19 cellular contexts compared by ENCODE assay signal in the genomic region with DNA sequence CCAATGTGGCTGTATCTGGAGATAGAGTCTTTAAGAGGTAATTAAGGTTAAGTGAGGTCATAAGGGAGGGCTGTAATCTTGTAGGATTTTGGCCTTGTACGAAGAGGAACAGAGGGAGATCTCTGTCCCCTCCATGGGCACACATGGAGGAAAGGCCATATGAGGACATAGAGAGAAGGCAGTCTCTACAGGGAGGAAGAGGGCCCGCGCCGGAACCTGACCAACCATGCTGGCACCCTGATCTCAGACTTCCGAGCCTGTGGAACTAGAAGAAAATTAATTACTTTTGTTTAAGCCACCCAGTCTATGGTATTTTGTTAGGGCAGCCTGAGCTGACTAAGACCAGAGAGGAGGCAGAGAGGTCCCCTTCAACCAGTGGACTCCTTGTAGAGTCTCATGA. TPM values are rescaled to one million over a fixed set of nuclear protein-coding genes. Genes with fewer than 3 reads are reported as not detected.
DNase-seq lines count a peak whose midpoint lies in the region; ATAC-seq and TF ChIP-seq lines count a peak whose summit lies in the region.
"Had no signal": no experiment of that assay in that cellular context is flagged by ENCODE, and none has a peak within 500 bp of the region (broad histone marks: within the 10 kb centered on the region; RNA-seq: fewer than 3 reads in every experiment).

No MANE protein-coding gene starts in this region.

- H3K4me2 ChIP-seq in HCT116 (ENCODE audit: low read length) (no peak overlapping the region), trophoblast cell (ENCODE audit: low read length) (no peak overlapping the region)

- H3K79me2 ChIP-seq in HCT116 (ENCODE audit: insufficient read depth, low read length) (no peaks in the 10 kb centered on the region), trophoblast cell (ENCODE audit: control insufficient read depth, insufficient read depth, low read length, poor library complexity) (no peaks in the 10 kb centered on the region)

- peaks cover 1% of the 10 kb centered on the region for H3K27me3 ChIP-seq in H7 (ENCODE audit: control insufficient read depth, insufficient read depth, low read length)
- no peaks in the 10 kb centered on the region for H3K27me3 ChIP-seq in HCT116 (ENCODE audit: insufficient read depth, low read length)
- peaks cover 39% of the 10 kb centered on the region for H3K27me3 ChIP-seq in endodermal cell (ENCODE audit: control insufficient read depth, insufficient read depth, low read length, poor library complexity, severe bottlenecking)
- H3K27me3 ChIP-seq in trophoblast cell (ENCODE audit: insufficient read depth, low read length), result no peaks in the 10 kb centered on the region

- H3K27me3 Mint-ChIP-seq in endodermal cell (ENCODE audit: insufficient read depth), result peaks cover 61% of the 10 kb centered on the region

- no peak overlapping the region for H3K23ac ChIP-seq in trophoblast cell (ENCODE audit: low read length)

- no peak overlapping the region for H3K4ac ChIP-seq in trophoblast cell (ENCODE audit: low read depth, low read length)

- H3K9ac ChIP-seq in HCT116 (ENCODE audit: low read length) (no peak overlapping the region), endodermal cell (ENCODE audit: extremely low read depth, low read length, poor library complexity, severe bottlenecking) (no peak overlapping the region), trophoblast cell (ENCODE audit: low read length) (no peak overlapping the region)
- H3K9ac ChIP-seq: GM23248 had no signal

- no peak overlapping the region for H3K18ac ChIP-seq in trophoblast cell (ENCODE audit: low read length)

- no peak overlapping the region for H3K14ac ChIP-seq in trophoblast cell (ENCODE audit: low read length)

- WGBS in endodermal cell (ENCODE audit: insufficient coverage in 1 of 2, insufficient read length in 1 of 2), 2 experiments, result 71 to 95% methylated on average over 2 to 5 of the region's 5 CpGs
- WGBS in trophoblast cell (ENCODE audit: extremely low coverage, insufficient coverage, insufficient read length), result no CpG with 5 or more reads among the region's 5 CpGs

- no peak overlapping the region for H4K91ac ChIP-seq in trophoblast cell (ENCODE audit: low read depth, low read length)

- H2BK120ac ChIP-seq in trophoblast cell (ENCODE audit: insufficient read depth, low read length, poor library complexity), result no peak overlapping the region

- no peak overlapping the region for H3K4me3 ChIP-seq in H7 (ENCODE audit: insufficient read depth, low read depth, low read length)
- H3K4me3 ChIP-seq in HCT116 (replicated peaks in 1 of 2; ENCODE audit: low read depth in 1 of 2, low read length in 2 of 2), result no peak overlapping the region
- no peak overlapping the region for H3K4me3 ChIP-seq in endodermal cell (ENCODE audit: low read length)
- no peak overlapping the region for H3K4me3 ChIP-seq in trophoblast cell (ENCODE audit: low read depth, low read length)
- H3K4me3 ChIP-seq: GM12878, GM23248 had no signal

- H3K27ac ChIP-seq in HCT116 (ENCODE audit: low read depth, low read length) (peak overlapping the region; percentile 29), endodermal cell (ENCODE audit: low read depth, low read length) (no peak overlapping the region), trophoblast cell (ENCODE audit: low read depth, low read length) (no peak overlapping the region)
- H3K27ac ChIP-seq: GM23248 had no signal

- no peaks in the 10 kb centered on the region for H3K9me3 Mint-ChIP-seq in endodermal cell
- H3K9me3 Mint-ChIP-seq: CD8-positive, alpha-beta memory T cell; HFFc6 had no signal

- no peak for TF ChIP-seq CTCF in HCT116 (IDR thresholded peaks at IDR 0.05 in 2 of 3, conservative IDR thresholded peaks at IDR 0.05 in 1 of 3; ENCODE audit: borderline replicate concordance in 1 of 3, insufficient read depth in 1 of 3, low read depth in 2 of 3, low read length in 2 of 3)
- TF ChIP-seq CTCF in endodermal cell (conservative IDR thresholded peaks at IDR 0.05), result no peak

- DNase-seq in H7 (peak; percentile 2), HCT116 (ENCODE audit: low read depth, low spot score) (no peak), endodermal cell (peak; percentile 7), trophoblast cell (peak; percentile 62 to 73), anterior cingulate cortex (lab: John Stamatoyannopoulos, UW) (no peak), NCI-H2196 treated with DMSO at 0.1 percent for 48 hours (lab: John Stamatoyannopoulos, UW; ENCODE audit: unreplicated experiment) (no peak)
- DNase-seq: ACHN; BE2C; C1 segment of cervical spinal cord; CD4-positive, CD25-positive, alpha-beta regulatory T cell; CD8-positive, alpha-beta memory T cell; COR-L47; DMS53; EL; GM23248; HCEC 1CT; HFFc6; IMR-90 had no signal

- no peak overlapping the region for H2AK5ac ChIP-seq in trophoblast cell (ENCODE audit: low read length)

- no peaks in the 10 kb centered on the region for H4K20me1 ChIP-seq in HCT116 (ENCODE audit: insufficient read depth)

- H2AFZ ChIP-seq in HCT116 (ENCODE audit: low read depth, low read length, poor library complexity, severe bottlenecking) (no peak overlapping the region), trophoblast cell (ENCODE audit: insufficient read depth, low read length, poor library complexity) (no peak overlapping the region)
- H2AFZ ChIP-seq: GM23248 had no signal

- no peaks in the 10 kb centered on the region for H3K36me3 ChIP-seq in H7 (replicated peaks; ENCODE audit: control insufficient read depth, insufficient read depth, low read length)
- H3K36me3 ChIP-seq in HCT116 (ENCODE audit: control insufficient read depth in 1 of 2, insufficient read depth in 2 of 2, low read length in 2 of 2), result no peaks in the 10 kb centered on the region
- H3K36me3 ChIP-seq in endodermal cell (ENCODE audit: control insufficient read depth, insufficient read depth, low read length), result no peaks in the 10 kb centered on the region
- no peaks in the 10 kb centered on the region for H3K36me3 ChIP-seq in trophoblast cell (ENCODE audit: control insufficient read depth in 1 of 2, insufficient read depth in 2 of 2, low read length in 2 of 2)
- H3K36me3 ChIP-seq: BE2C had no signal

- H3K9me2 ChIP-seq in HCT116 (ENCODE audit: insufficient read depth), result no peaks in the 10 kb centered on the region

- no peaks in the 10 kb centered on the region for H3K36me3 Mint-ChIP-seq in endodermal cell (ENCODE audit: low read depth)
- H3K36me3 Mint-ChIP-seq: CD4-positive, CD25-positive, alpha-beta regulatory T cell; CD8-positive, alpha-beta memory T cell had no signal

- no peaks in the 10 kb centered on the region for H3K79me1 ChIP-seq in trophoblast cell (ENCODE audit: low read length)

- H3K9me3 ChIP-seq in HCT116 (ENCODE audit: control insufficient read depth in 1 of 2, insufficient read depth in 1 of 2, low read depth in 1 of 2, low read length in 2 of 2) (no peaks in the 10 kb centered on the region), endodermal cell (ENCODE audit: control insufficient read depth, low read length) (no peaks in the 10 kb centered on the region), trophoblast cell (ENCODE audit: insufficient read depth, low read depth, low read length) (no peaks in the 10 kb centered on the region)
- H3K9me3 ChIP-seq: BE2C had no signal

- CTCF ChIA-PET in HCT116 (lab: Charles Lee), result interaction anchor here (0.8 to 3.0 kb wide), 5 partner anchors 9 to 411 kb away, joined by 3 to 31 read pairs (median 7); no protein-coding TSS in a partner anchor

- BruUV-seq in HCT116 (replicated peaks; lab: Mats Ljungman, UMichigan), result no TSS peak

- TF ChIP-seq POLR2A in HCT116 (IDR thresholded peaks at IDR 0.05; ENCODE audit: borderline replicate concordance, extremely low read depth, insufficient read depth, insufficient read length), result no peak

- POLR2A ChIA-PET in HCT116 (lab: Charles Lee), result no interaction called here

- H2BK12ac ChIP-seq in trophoblast cell (ENCODE audit: low read length), result no peak overlapping the region

- H3K4me1 ChIP-seq in HCT116 (ENCODE audit: control insufficient read depth in 1 of 2, insufficient read depth in 2 of 2, low read length in 2 of 2) (peaks cover 38 to 55% of the 10 kb centered on the region in 2 experiments), endodermal cell (ENCODE audit: control insufficient read depth, insufficient read depth, low read length) (no peaks in the 10 kb centered on the region), trophoblast cell (ENCODE audit: control insufficient read depth in 1 of 2, insufficient read depth in 2 of 2, low read length in 2 of 2) (peaks cover 3 to 4% of the 10 kb centered on the region in 2 experiments)
- H3K4me1 ChIP-seq: BE2C had no signal

- intact Hi-C loops in HCT116 (cut with micrococcal nuclease), result loop anchor here (5.0 to 10.0 kb wide), 3 partner anchors 404 to 851 kb away; no protein-coding TSS in a partner anchor

- H3K4me1 Mint-ChIP-seq in endodermal cell, result peaks cover 2% of the 10 kb centered on the region

- no peak overlapping the region for H3K4me3 Mint-ChIP-seq in endodermal cell
- H3K4me3 Mint-ChIP-seq: CD4-positive, CD25-positive, alpha-beta regulatory T cell; CD8-positive, alpha-beta memory T cell; HFFc6 had no signal

- no peak for TF ChIP-seq RAD21 in HCT116 (IDR thresholded peaks at IDR 0.05; ENCODE audit: low read depth)

- RAD21 ChIA-PET in HCT116 (lab: Charles Lee; ENCODE audit: low non-redundant PET in 1 of 2, low total read pairs in 2 of 2, uncharacterized antibody in 2 of 2, unreplicated experiment in 2 of 2), result interaction anchor here in 1 of 2 experiments (0.6 to 1.2 kb wide), 4 partner anchors 24 to 390 kb away, joined by 3 to 5 read pairs (median 4); no protein-coding TSS in a partner anchor

- H2BK5ac ChIP-seq in trophoblast cell (ENCODE audit: low read depth, low read length, poor library complexity), result no peak overlapping the region

- ATAC-seq in HCT116, result no peak
- ATAC-seq: GM12878 had no signal

- no peak overlapping the region for H4K12ac ChIP-seq in trophoblast cell (ENCODE audit: low read depth, low read length)

- H3K27ac Mint-ChIP-seq in endodermal cell, result no peak overlapping the region
- H3K27ac Mint-ChIP-seq: CD4-positive, CD25-positive, alpha-beta regulatory T cell; HFFc6 had no signal

- H4K8ac ChIP-seq in trophoblast cell (ENCODE audit: low read depth, low read length), result no peak overlapping the region

TF ChIP-seq in HCT116, 20 proteins besides CTCF, POLR2A, EP300 and RAD21 (continues in another document):
- TF ChIP-seq ELF1 (IDR thresholded peaks at IDR 0.05; ENCODE audit: borderline replicate concordance, low read depth) (no peak), EGR1 (IDR thresholded peaks at IDR 0.05; ENCODE audit: low read depth) (no peak), CEBPB (IDR thresholded peaks at IDR 0.05; ENCODE audit: low read depth) (no peak), ZNF274 (IDR thresholded peaks at IDR 0.05; ENCODE audit: low read depth, low read length) (no peak), SP1 (IDR thresholded peaks at IDR 0.05; ENCODE audit: low read depth) (no peak)
- TF ChIP-seq, protein P1, sequence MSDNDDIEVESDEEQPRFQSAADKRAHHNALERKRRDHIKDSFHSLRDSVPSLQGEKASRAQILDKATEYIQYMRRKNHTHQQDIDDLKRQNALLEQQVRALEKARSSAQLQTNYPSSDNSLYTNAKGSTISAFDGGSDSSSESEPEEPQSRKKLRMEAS (IDR thresholded peaks at IDR 0.05), result no peak

RNA-seq across cellular contexts. Expression of a gene that starts 17.7 kb away (rescaled TPM):
- total RNA-seq in H7 (2014; rRNA removed; shearing (Covaris generic)), result 53.6 and 70.9 TPM in 2 replicates
- total RNA-seq in HCT116 (2021; ENCODE audit: unreplicated experiment), result 95.1 TPM
- 50.5 and 67.7 TPM in 2 replicates for polyA plus RNA-seq in HCT116 (2012)
- total RNA-seq in endodermal cell, result 10 to 100 TPM; 34.8 to 38.7 TPM
- polyA plus RNA-seq in endodermal cell (2013, experiment 1 of 2), result 54.7 TPM
- 45.2 TPM for polyA plus RNA-seq in endodermal cell (2013, experiment 2 of 2)
- polyA plus RNA-seq in trophoblast cell (2013), result 54.2 and 55.0 TPM in 2 replicates

Comparison
In these comparisons a context has a peak if more than half of its experiments do, and no peak if none do; other contexts are left out.
1. DNase-seq: peak in H7 (single experiment), endodermal cell (single experiment) and trophoblast cell (2 of 2); none in HCT116 (single experiment), anterior cingulate cortex (0 of 58) and NCI-H2196 treated with DMSO at 0.1 percent for 48 hours (single experiment).